In the genomic region with DNA sequence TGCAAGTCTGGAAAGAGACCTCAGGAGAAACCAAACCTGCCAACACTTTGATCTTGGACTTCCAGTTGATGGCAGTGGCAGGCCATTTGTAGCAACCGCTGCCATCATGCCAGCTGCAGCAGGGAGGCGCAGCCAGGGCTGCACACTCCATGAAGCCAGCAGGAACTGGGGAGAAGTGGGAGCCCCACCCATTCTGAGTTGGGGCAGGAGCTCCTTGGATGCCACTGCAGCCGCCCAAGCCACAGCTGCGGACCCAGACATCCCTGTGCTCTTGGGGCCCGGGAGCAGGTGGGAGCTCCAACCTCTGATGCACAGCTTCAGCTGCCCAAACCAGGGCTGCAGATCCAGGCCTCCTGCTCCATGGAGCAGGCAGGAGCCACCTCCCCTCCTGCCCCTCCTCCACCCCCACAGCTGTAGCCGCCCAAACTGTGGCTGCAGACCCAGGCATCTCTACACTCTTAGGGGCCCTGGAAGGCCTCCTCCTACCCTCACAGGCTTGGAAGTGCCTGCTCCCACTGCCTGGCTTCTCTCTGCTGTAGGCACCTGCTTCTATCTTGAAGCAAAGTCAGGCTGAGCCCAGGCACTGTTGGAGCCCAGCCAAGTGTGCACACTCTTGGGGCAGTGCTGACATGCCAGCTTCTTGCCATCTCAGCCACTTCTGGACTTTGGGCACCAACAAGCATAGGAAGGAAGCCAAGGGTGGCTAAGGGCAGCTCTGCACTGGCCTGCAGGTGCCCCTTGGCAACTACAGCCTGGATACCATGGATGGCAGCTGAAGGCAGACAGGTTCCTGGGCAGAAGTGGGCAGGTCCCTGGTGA, we compare ENCODE assay signal across 1 cellular context.
TF ChIP-seq lines count a peak whose summit lies in the region.

No MANE protein-coding gene starts in this region.

TF ChIP-seq in GM23338, 12 proteins besides CTCF, POLR2A, EP300 and RAD21 (continued from another document):
- TF ChIP-seq, protein P1, sequence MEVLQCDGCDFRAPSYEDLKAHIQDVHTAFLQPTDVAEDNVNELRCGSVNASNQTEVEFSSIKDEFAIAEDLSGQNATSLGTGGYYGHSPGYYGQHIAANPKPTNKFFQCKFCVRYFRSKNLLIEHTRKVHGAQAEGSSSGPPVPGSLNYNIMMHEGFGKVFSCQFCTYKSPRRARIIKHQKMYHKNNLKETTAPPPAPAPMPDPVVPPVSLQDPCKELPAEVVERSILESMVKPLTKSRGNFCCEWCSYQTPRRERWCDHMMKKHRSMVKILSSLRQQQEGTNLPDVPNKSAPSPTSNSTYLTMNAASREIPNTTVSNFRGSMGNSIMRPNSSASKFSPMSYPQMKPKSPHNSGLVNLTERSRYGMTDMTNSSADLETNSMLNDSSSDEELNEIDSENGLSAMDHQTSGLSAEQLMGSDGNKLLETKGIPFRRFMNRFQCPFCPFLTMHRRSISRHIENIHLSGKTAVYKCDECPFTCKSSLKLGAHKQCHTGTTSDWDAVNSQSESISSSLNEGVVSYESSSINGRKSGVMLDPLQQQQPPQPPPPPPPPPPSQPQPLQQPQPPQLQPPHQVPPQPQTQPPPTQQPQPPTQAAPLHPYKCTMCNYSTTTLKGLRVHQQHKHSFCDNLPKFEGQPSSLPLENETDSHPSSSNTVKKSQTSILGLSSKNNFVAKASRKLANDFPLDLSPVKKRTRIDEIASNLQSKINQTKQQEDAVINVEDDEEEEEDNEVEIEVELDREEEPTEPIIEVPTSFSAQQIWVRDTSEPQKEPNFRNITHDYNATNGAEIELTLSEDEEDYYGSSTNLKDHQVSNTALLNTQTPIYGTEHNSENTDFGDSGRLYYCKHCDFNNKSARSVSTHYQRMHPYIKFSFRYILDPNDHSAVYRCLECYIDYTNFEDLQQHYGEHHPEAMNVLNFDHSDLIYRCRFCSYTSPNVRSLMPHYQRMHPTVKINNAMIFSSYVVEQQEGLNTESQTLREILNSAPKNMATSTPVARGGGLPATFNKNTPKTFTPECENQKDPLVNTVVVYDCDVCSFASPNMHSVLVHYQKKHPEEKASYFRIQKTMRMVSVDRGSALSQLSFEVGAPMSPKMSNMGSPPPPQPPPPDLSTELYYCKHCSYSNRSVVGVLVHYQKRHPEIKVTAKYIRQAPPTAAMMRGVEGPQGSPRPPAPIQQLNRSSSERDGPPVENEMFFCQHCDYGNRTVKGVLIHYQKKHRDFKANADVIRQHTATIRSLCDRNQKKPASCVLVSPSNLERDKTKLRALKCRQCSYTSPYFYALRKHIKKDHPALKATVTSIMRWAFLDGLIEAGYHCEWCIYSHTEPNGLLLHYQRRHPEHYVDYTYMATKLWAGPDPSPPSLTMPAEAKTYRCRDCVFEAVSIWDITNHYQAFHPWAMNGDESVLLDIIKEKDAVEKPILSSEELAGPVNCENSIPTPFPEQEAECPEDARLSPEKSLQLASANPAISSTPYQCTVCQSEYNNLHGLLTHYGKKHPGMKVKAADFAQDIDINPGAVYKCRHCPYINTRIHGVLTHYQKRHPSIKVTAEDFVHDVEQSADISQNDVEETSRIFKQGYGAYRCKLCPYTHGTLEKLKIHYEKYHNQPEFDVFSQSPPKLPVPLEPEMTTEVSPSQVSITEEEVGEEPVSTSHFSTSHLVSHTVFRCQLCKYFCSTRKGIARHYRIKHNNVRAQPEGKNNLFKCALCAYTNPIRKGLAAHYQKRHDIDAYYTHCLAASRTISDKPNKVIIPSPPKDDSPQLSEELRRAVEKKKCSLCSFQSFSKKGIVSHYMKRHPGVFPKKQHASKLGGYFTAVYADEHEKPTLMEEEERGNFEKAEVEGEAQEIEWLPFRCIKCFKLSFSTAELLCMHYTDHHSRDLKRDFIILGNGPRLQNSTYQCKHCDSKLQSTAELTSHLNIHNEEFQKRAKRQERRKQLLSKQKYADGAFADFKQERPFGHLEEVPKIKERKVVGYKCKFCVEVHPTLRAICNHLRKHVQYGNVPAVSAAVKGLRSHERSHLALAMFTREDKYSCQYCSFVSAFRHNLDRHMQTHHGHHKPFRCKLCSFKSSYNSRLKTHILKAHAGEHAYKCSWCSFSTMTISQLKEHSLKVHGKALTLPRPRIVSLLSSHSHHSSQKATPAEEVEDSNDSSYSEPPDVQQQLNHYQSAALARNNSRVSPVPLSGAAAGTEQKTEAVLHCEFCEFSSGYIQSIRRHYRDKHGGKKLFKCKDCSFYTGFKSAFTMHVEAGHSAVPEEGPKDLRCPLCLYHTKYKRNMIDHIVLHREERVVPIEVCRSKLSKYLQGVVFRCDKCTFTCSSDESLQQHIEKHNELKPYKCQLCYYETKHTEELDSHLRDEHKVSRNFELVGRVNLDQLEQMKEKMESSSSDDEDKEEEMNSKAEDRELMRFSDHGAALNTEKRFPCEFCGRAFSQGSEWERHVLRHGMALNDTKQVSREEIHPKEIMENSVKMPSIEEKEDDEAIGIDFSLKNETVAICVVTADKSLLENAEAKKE (CRISPR knock-in tag; IDR thresholded peaks at IDR 0.05), result no peak
- TF ChIP-seq ZNF331 (CRISPR knock-in tag; IDR thresholded peaks at IDR 0.05; ENCODE audit: low read depth), result no peak
- no peak for TF ChIP-seq POLR2AphosphoS5 (IDR thresholded peaks at IDR 0.05; ENCODE audit: low read depth)
- TF ChIP-seq ZNF114 (CRISPR knock-in tag; IDR thresholded peaks at IDR 0.05), result no peak
